ENCODE assay signal across 2 cellular contexts in the genomic region with DNA sequence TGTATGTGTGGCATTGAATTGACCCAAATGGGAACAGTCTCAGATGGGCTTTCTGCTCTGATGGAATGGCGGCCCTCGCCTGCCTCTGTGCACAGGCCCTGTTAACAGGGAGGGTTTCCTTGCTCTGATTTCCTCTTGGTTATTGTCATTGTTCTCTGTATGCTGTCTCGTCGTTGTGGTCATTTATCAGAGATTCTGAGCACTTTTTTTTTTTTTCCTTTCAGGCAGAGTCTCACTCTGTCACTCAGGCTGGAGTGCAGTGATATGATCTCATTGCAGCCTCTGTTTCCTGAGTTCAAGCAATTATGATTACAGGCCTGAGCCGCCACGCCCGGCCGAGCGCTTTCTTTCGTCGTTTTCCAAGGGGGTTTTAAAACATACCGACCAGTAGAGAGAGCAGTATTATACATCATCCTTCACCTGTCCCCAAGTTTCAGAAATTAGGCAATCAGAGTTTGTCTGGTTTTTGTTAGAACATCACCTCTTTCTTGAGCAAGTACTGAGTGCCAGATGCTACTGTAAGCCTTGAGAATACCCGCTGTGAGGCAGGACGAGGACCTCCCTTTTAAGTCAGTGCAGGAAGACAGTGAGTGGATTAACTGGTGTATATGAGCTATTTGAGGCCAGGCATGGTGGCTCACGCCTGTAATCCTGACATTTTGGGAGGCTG.
TF ChIP-seq lines count a peak whose summit lies in the region.

No MANE protein-coding gene starts in this region.

TF ChIP-seq in HEK293T, 16 proteins besides CTCF, POLR2A, EP300 and RAD21 (continued from another document):
- TF ChIP-seq, protein P1, sequence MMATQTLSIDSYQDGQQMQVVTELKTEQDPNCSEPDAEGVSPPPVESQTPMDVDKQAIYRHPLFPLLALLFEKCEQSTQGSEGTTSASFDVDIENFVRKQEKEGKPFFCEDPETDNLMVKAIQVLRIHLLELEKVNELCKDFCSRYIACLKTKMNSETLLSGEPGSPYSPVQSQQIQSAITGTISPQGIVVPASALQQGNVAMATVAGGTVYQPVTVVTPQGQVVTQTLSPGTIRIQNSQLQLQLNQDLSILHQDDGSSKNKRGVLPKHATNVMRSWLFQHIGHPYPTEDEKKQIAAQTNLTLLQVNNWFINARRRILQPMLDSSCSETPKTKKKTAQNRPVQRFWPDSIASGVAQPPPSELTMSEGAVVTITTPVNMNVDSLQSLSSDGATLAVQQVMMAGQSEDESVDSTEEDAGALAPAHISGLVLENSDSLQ (IDR thresholded peaks at IDR 0.05): peak; percentile 88
- no peak for TF ChIP-seq ZNF384 (IDR thresholded peaks at IDR 0.05)
- no peak for TF ChIP-seq FOXA1 (IDR thresholded peaks at IDR 0.05)

TF ChIP-seq in GM12878, 131 proteins besides CTCF, POLR2A, EP300 and RAD21:
- TF ChIP-seq, protein P1 (IDR thresholded peaks at IDR 0.05): peak; percentile 63; the same call in 1 of the 2 replicates
- TF ChIP-seq CHD4 (IDR thresholded peaks at IDR 0.05): no peak
- no peak for TF ChIP-seq TAF1 (IDR thresholded peaks at IDR 0.05; ENCODE audit: borderline replicate concordance, low read depth, low read length)
- no peak for TF ChIP-seq SMAD1 (IDR thresholded peaks at IDR 0.05; ENCODE audit: low read depth, partially characterized antibody)
- 0 out of 2 replicates have a peak, but pooled peaks have one; percentile 20 for TF ChIP-seq IKZF1 (conservative IDR thresholded peaks at IDR 0.05)
- TF ChIP-seq PAX8 (IDR thresholded peaks at IDR 0.05): no peak
- no peak for TF ChIP-seq SMARCA5 (IDR thresholded peaks at IDR 0.05)
- no peak for TF ChIP-seq FOXM1 (IDR thresholded peaks at IDR 0.05; ENCODE audit: low read depth, low read length)
- TF ChIP-seq EED (IDR thresholded peaks at IDR 0.05; ENCODE audit: low read depth): no peak
- TF ChIP-seq ATF7 (IDR thresholded peaks at IDR 0.05; ENCODE audit: low read depth): peak; percentile 23; the same call in 1 of the 2 replicates
- TF ChIP-seq, protein P2, sequence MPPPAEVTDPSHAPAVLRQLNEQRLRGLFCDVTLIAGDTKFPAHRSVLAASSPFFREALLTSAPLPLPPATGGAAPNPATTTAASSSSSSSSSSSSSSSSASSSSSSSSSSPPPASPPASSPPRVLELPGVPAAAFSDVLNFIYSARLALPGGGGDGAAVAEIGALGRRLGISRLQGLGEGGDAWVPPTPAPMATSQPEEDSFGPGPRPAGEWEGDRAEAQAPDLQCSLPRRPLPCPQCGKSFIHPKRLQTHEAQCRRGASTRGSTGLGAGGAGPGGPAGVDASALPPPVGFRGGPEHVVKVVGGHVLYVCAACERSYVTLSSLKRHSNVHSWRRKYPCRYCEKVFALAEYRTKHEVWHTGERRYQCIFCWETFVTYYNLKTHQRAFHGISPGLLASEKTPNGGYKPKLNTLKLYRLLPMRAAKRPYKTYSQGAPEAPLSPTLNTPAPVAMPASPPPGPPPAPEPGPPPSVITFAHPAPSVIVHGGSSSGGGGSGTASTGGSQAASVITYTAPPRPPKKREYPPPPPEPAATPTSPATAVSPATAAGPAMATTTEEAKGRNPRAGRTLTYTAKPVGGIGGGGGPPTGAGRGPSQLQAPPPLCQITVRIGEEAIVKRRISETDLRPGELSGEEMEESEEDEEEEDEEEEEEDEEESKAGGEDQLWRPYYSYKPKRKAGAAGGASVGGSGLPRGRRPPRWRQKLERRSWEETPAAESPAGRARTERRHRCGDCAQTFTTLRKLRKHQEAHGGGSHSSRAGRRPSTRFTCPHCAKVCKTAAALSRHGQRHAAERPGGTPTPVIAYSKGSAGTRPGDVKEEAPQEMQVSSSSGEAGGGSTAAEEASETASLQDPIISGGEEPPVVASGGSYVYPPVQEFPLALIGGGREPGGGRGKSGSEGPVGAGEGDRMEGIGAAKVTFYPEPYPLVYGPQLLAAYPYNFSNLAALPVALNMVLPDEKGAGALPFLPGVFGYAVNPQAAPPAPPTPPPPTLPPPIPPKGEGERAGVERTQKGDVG (CRISPR knock-in tag; IDR thresholded peaks at IDR 0.05): no peak
- TF ChIP-seq RCOR1 (conservative IDR thresholded peaks at IDR 0.05; ENCODE audit: low read depth, low read length): no peak
- no peak for TF ChIP-seq GABPA (IDR thresholded peaks at IDR 0.05; ENCODE audit: low read depth)
